26 cellular contexts compared by ENCODE assay signal in the genomic region with DNA sequence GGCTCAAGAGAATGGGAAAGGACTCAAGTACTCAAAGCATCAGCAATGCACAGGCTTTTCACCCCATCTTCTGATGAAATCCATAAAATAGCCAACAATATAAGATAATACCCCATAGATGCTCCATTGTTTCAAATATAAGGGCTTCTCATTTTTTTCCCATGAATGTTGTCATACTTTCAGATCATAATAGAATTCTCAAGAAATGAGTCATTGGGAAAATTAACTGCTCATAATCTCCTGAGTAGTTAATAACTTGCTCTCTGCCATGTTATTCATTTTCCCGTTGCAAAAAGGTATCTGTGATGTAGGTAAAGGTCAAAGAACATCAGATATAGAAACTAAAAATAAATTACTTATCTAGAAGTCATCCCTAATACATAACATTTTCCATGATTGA.
DNase-seq lines count a peak whose midpoint lies in the region; TF ChIP-seq lines count a peak whose summit lies in the region.
"Had no signal": no experiment of that assay in that cellular context is flagged by ENCODE, and none has a peak within 500 bp of the region (broad histone marks: within the 10 kb centered on the region; RNA-seq: fewer than 3 reads in every experiment).

No MANE protein-coding gene starts in this region.

- no peaks in the 10 kb centered on the region for H3K27me3 ChIP-seq in brain microvascular endothelial cell (replicated peaks)
- H3K27me3 ChIP-seq: BE2C, colonic mucosa, neutrophil had no signal

- intact Hi-C loops in posterior vena cava (cut with DNase I) = no loop called here

- TF ChIP-seq CTCF in AG10803 (conservative IDR thresholded peaks at IDR 0.05; ENCODE audit: low read length) (no peak), brain microvascular endothelial cell (IDR thresholded peaks at IDR 0.05; ENCODE audit: low read depth, low read length, missing control alignments) (no peak)

- in situ Hi-C loops in brain microvascular endothelial cell (cut with HindIII; ENCODE audit: low pct_ligation_motif_present, low sequenced_read_pairs) = no loop called here

- peak overlapping the region; percentile 38 for H3K27ac ChIP-seq in brain microvascular endothelial cell
- H3K27ac ChIP-seq: A549, body of pancreas, colonic mucosa, neutrophil, prostate gland had no signal

- no peaks in the 10 kb centered on the region for H3K36me3 ChIP-seq in brain microvascular endothelial cell (replicated peaks)
- H3K36me3 ChIP-seq: BE2C, colonic mucosa, neutrophil, prostate gland had no signal

- H3K4me3 ChIP-seq in AG10803 (ENCODE audit: low read length) (no peak overlapping the region), brain microvascular endothelial cell (ENCODE audit: low read depth, low read length) (no peak overlapping the region)
- H3K4me3 ChIP-seq: A549, body of pancreas, colonic mucosa, prostate gland had no signal

- DNase-seq in AG10803 (ENCODE audit: low read depth) (peak; percentile 2), M059J (ENCODE audit: low read depth) (peak; percentile 37), brain microvascular endothelial cell (peak; percentile 11), foreskin melanocyte (peak; percentile 54), NCI-H446 treated with DMSO at 0.1 percent for 48 hours (lab: John Stamatoyannopoulos, UW) (no peak), posterior vena cava (ENCODE audit: low spot score) (no peak), NCI-H510A treated with DMSO at 0.1 percent for 48 hours (lab: John Stamatoyannopoulos, UW) (no peak)
- no peak for DNase-seq in stimulated activated CD4-positive, alpha-beta T cell treated with anti-CD3 and anti-CD28 coated beads, Interleukin-15, amount 100 ng/mL, for 24 hours
- DNase-seq: activated CD4-positive, alpha-beta T cell treated with anti-CD3 and anti-CD28 coated beads, Interleukin-2, amount 50 U/mL, for 4 hours; activated effector memory CD4-positive, alpha-beta T cell treated with anti-CD3 and anti-CD28 coated beads, Interleukin-2, amount 50 U/mL, for 16 hours; BE2C; body of pancreas; colonic mucosa; DMS79 treated with DMSO at 0.1 percent for 48 hours; endodermal cell; glutamatergic neuron; H7; Kasumi-1; left colon; NCI-H1048; NCI-H187; NCI-H774; T1000 had no signal

Comparison
In these comparisons a context has a peak if more than half of its experiments do, and no peak if none do; other contexts are left out.
1. DNase-seq: peak in AG10803 (single experiment), M059J (single experiment), brain microvascular endothelial cell (single experiment) and foreskin melanocyte (single experiment); none in NCI-H446 treated with DMSO at 0.1 percent for 48 hours (single experiment), posterior vena cava (single experiment), stimulated activated CD4-positive, alpha-beta T cell treated with anti-CD3 and anti-CD28 coated beads, Interleukin-15, amount 100 ng/mL, for 24 hours (single experiment) and NCI-H510A treated with DMSO at 0.1 percent for 48 hours (single experiment).